ENCODE assay signal across 24 cellular contexts in genomic region chr22:19393704-19394103, GRCh38.
"Had no signal": no experiment of that assay in that cellular context is flagged by ENCODE, and none has a peak within 500 bp of the region (broad histone marks: within the 10 kb centered on the region; RNA-seq: fewer than 3 reads in every experiment).

No MANE protein-coding gene starts in this region.

- ATAC-seq: foreskin keratinocyte; gastroesophageal sphincter; heart left ventricle; left lung; mucosa of descending colon; natural killer cell treated with Interleukin-12 subunit alpha and Interleukin-12 subunit beta and Interleukin-15 and Interleukin-18, amount 100 ng/mL, for 72 hours; psoas muscle; right cardiac atrium; stimulated activated effector memory CD8-positive, alpha-beta T cell treated with anti-CD3 and anti-CD28 coated beads, Interleukin-12 subunit alpha, Interleukin-12 subunit beta, amount 100 ng/mL, for 72 hours had no signal

- DNase-seq: colonic mucosa; effector CD8-positive, alpha-beta T cell; foreskin keratinocyte; heart left ventricle; kidney; left lung; mesenchymal stem cell; mucosa of descending colon; naive B cell; psoas muscle; right cardiac atrium; sigmoid colon; stimulated activated CD4-positive, alpha-beta T cell treated with anti-CD3 and anti-CD28 coated beads, Interleukin-2, amount 100 ng/mL, for 24 hours; stimulated activated CD4-positive, alpha-beta T cell treated with anti-CD3 and anti-CD28 coated beads, Interleukin-4, amount 100 ng/mL, for 24 hours; stimulated activated naive CD4-positive, alpha-beta T cell treated with Interleukin-2 at 50 U/mL for 16 hours; stomach; tibial artery had no signal

- H3K27ac Mint-ChIP-seq: dendritic cell treated with granulocyte-macrophage colony-stimulating factor and Interleukin-4, amounts not matched to agents 40 ng/mL and 50 ng/mL, for 4 days; mesothelial cell of epicardium; natural killer cell treated with Interleukin-12 subunit alpha and Interleukin-12 subunit beta and Interleukin-15 and Interleukin-18, amount 100 ng/mL, for 72 hours; type B pancreatic cell had no signal

- H3K27me3 Mint-ChIP-seq: dendritic cell treated with granulocyte-macrophage colony-stimulating factor and Interleukin-4, amounts not matched to agents 40 ng/mL and 50 ng/mL, for 4 days; naive B cell; natural killer cell treated with Interleukin-12 subunit alpha and Interleukin-12 subunit beta and Interleukin-15 and Interleukin-18, amount 100 ng/mL, for 72 hours; type B pancreatic cell had no signal

- H3K9me3 Mint-ChIP-seq: dendritic cell treated with granulocyte-macrophage colony-stimulating factor and Interleukin-4, amounts not matched to agents 40 ng/mL and 50 ng/mL, for 4 days; mesothelial cell of epicardium; naive B cell; natural killer cell treated with Interleukin-12 subunit alpha and Interleukin-12 subunit beta and Interleukin-15 and Interleukin-18, amount 100 ng/mL, for 72 hours; neural crest cell; stimulated activated effector memory CD8-positive, alpha-beta T cell treated with anti-CD3 and anti-CD28 coated beads, Interleukin-12 subunit alpha, Interleukin-12 subunit beta, amount 100 ng/mL, for 72 hours; type B pancreatic cell had no signal

- H3K4me3 Mint-ChIP-seq: dendritic cell treated with granulocyte-macrophage colony-stimulating factor and Interleukin-4, amounts not matched to agents 40 ng/mL and 50 ng/mL, for 4 days; mesothelial cell of epicardium; natural killer cell treated with Interleukin-12 subunit alpha and Interleukin-12 subunit beta and Interleukin-15 and Interleukin-18, amount 100 ng/mL, for 72 hours; neural crest cell; stimulated activated effector memory CD8-positive, alpha-beta T cell treated with anti-CD3 and anti-CD28 coated beads, Interleukin-12 subunit alpha, Interleukin-12 subunit beta, amount 100 ng/mL, for 72 hours; type B pancreatic cell had no signal

- H3K4me1 Mint-ChIP-seq: mesothelial cell of epicardium; naive B cell; neural crest cell; stimulated activated effector memory CD8-positive, alpha-beta T cell treated with anti-CD3 and anti-CD28 coated beads, Interleukin-12 subunit alpha, Interleukin-12 subunit beta, amount 100 ng/mL, for 72 hours had no signal
